In genomic region chr9:118438805-118439204, GRCh38 we compare ENCODE assay signal across 1 cellular context.
TF ChIP-seq lines count a peak whose summit lies in the region.

No MANE protein-coding gene starts in this region.

TF ChIP-seq in GM23338, 12 proteins besides CTCF, POLR2A, EP300 and RAD21 (continued from another document):
- no peak for TF ChIP-seq ETS1 (IDR thresholded peaks at IDR 0.05)
- TF ChIP-seq CREB1 (CRISPR knock-in tag; IDR thresholded peaks at IDR 0.05; ENCODE audit: low read depth), result no peak
- no peak for TF ChIP-seq NANOG (IDR thresholded peaks at IDR 0.05; ENCODE audit: borderline replicate concordance)
- no peak for TF ChIP-seq ZNF114 (CRISPR knock-in tag; IDR thresholded peaks at IDR 0.05)
- TF ChIP-seq STAT1 (IDR thresholded peaks at IDR 0.05; ENCODE audit: unreplicated experiment), result no peak
- no peak for TF ChIP-seq ZNF331 (CRISPR knock-in tag; IDR thresholded peaks at IDR 0.05; ENCODE audit: low read depth)
- TF ChIP-seq POLR2AphosphoS5 (IDR thresholded peaks at IDR 0.05; ENCODE audit: low read depth), result no peak
- TF ChIP-seq EZH2phosphoT487 (IDR thresholded peaks at IDR 0.05; ENCODE audit: unreplicated experiment), result no peak
- TF ChIP-seq REST (IDR thresholded peaks at IDR 0.05; ENCODE audit: unreplicated experiment), result no peak
